Comparison of ENCODE assay signal across 10 cellular contexts in the genomic region with DNA sequence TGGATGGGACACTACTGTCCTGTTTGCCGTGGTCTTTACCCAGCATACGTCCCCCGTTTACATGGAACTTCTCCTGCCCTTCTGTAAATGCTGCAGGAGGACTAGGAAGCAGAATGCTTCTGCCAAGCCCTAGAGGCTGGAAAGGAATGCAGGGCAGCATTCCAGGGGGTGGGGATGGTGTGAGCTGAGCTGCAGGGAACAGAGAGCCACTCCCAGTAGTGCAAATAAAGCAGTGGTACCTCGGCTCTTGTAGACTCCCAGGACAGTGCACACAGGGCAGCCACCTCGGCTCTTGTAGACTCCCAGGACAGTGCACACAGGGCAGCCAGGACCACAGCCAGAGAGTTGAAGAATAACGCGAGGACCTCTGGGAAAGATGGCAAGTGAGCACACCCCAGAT. TPM values are rescaled to one million over a fixed set of nuclear protein-coding genes. Genes with fewer than 3 reads are reported as not detected.
DNase-seq lines count a peak whose midpoint lies in the region; ATAC-seq and TF ChIP-seq lines count a peak whose summit lies in the region.
"Had no signal": no experiment of that assay in that cellular context is flagged by ENCODE, and none has a peak within 500 bp of the region (broad histone marks: within the 10 kb centered on the region; RNA-seq: fewer than 3 reads in every experiment).

No MANE protein-coding gene starts in this region.

- no peak for TF ChIP-seq CTCF in AG09319 (IDR thresholded peaks at IDR 0.05; ENCODE audit: low read depth, low read length)
- TF ChIP-seq CTCF in fibroblast of lung (conservative IDR thresholded peaks at IDR 0.05 in 1 of 2, IDR thresholded peaks at IDR 0.05 in 1 of 2; ENCODE audit: low read depth in 1 of 2, low read length in 2 of 2), result no peak

- H2AFZ ChIP-seq in fibroblast of lung (ENCODE audit: low read length), result peak overlapping the region; percentile 6

- H4K20me1 ChIP-seq in fibroblast of lung (ENCODE audit: control insufficient read depth, extremely low read depth, insufficient read depth, low read length), result no peaks in the 10 kb centered on the region

- DNase-seq in AG09319 (ENCODE audit: extremely low read depth, low read depth), result peak; percentile 35
- peak; percentile 89 for DNase-seq in NT2/D1 (ENCODE audit: low read depth, low spot score)
- DNase-seq in fibroblast of lung (ENCODE audit: low read depth in 2 of 2), result peak; percentile 73 to 84
- DNase-seq in mucosa of gallbladder (ENCODE audit: low spot score), result peak; percentile 92
- DNase-seq in DMS53 (lab: John Stamatoyannopoulos, UW), result no peak
- DNase-seq in NCI-H1436 treated with DMSO at 0.1 percent for 48 hours (lab: John Stamatoyannopoulos, UW), result no peak
- DNase-seq in superior temporal gyrus (ENCODE audit: extremely low spot score), result no peak
- DNase-seq: DND-41 had no signal

- H3K27me3 ChIP-seq in NT2/D1 (ENCODE audit: insufficient read depth, insufficient read length) (no peaks in the 10 kb centered on the region), fibroblast of lung (ENCODE audit: control insufficient read depth, insufficient read depth, low read length) (peaks cover 3% of the 10 kb centered on the region)
- H3K27me3 ChIP-seq: gastrocnemius medialis had no signal

- no peak overlapping the region for H3K27ac ChIP-seq in fibroblast of lung (ENCODE audit: insufficient read depth, low read length)
- H3K27ac ChIP-seq: gastrocnemius medialis had no signal

- H3K4me3 ChIP-seq in NT2/D1 (ENCODE audit: insufficient read length, low read depth) (no peak overlapping the region), fibroblast of lung (replicated peaks in 1 of 4; ENCODE audit: control extremely low read depth in 1 of 4, insufficient read depth in 1 of 4, low read depth in 3 of 4, low read length in 4 of 4) (peak overlapping the region in 1 of 4 experiments; percentile 15)
- H3K4me3 ChIP-seq: gastrocnemius medialis had no signal

- H3K4me1 ChIP-seq in NT2/D1 (ENCODE audit: insufficient read depth, insufficient read length), result peaks cover 16% of the 10 kb centered on the region
- H3K4me1 ChIP-seq in fibroblast of lung (ENCODE audit: control insufficient read depth, extremely low read depth, insufficient read depth, low read length), result no peaks in the 10 kb centered on the region

- no peak for ATAC-seq in GM21526 (IDR thresholded peaks at IDR 0.05; ENCODE audit: low FRiP score, unreplicated experiment)
- ATAC-seq: gastrocnemius medialis had no signal

- peaks cover 12% of the 10 kb centered on the region for H3K36me3 ChIP-seq in NT2/D1 (ENCODE audit: insufficient read depth, insufficient read length, low read length)
- H3K36me3 ChIP-seq in fibroblast of lung (ENCODE audit: control insufficient read depth, insufficient read depth, low read length), result no peaks in the 10 kb centered on the region

- H3K9ac ChIP-seq in NT2/D1 (ENCODE audit: insufficient read length, low read depth), result peak overlapping the region; percentile 37
- no peak overlapping the region for H3K9ac ChIP-seq in fibroblast of lung (ENCODE audit: insufficient read depth, low read length)

- H3K4me2 ChIP-seq in fibroblast of lung (ENCODE audit: extremely low read depth, insufficient read depth, low read length), result peak overlapping the region; percentile 46

- no peaks in the 10 kb centered on the region for H3K9me3 ChIP-seq in NT2/D1 (ENCODE audit: insufficient read depth, low read length)
- H3K9me3 ChIP-seq in fibroblast of lung (ENCODE audit: control insufficient read depth, insufficient read depth, low read depth, low read length), result no peaks in the 10 kb centered on the region
- H3K9me3 ChIP-seq: gastrocnemius medialis had no signal

- H3K79me2 ChIP-seq in fibroblast of lung (ENCODE audit: control insufficient read depth, insufficient read depth, low read length), result no peaks in the 10 kb centered on the region

RNA-seq across cellular contexts. Expression of gene PTPRU, which starts 35.4 kb away (rescaled TPM):
- total RNA-seq in fibroblast of lung, result 25.8 and 27.0 TPM in 2 replicates
- 0.58 and 1.4 TPM in 2 replicates for polyA plus RNA-seq in fibroblast of lung
- 1.5 and 3.1 TPM in 2 replicates for polyA plus RNA-seq in fibroblast of lung (2012)
- polyA minus RNA-seq in fibroblast of lung (ENCODE audit: low replicate concordance), result 2.6 and 17.7 TPM in 2 replicates
- total RNA-seq in mucosa of gallbladder, result 17.7 TPM

RNA-seq across cellular contexts. Expression of gene MECR, which starts 41.0 kb away (rescaled TPM):
- total RNA-seq in fibroblast of lung, result 16.9 and 17.5 TPM in 2 replicates
- polyA plus RNA-seq in fibroblast of lung, result 19.8 and 21.0 TPM in 2 replicates
- 30.5 and 31.6 TPM in 2 replicates for polyA plus RNA-seq in fibroblast of lung (2012)
- polyA minus RNA-seq in fibroblast of lung (ENCODE audit: low replicate concordance), result 25.3 and 62.5 TPM in 2 replicates
- total RNA-seq in mucosa of gallbladder, result 17.4 TPM

Comparison
In these comparisons a context has a peak if more than half of its experiments do, and no peak if none do; other contexts are left out.
1. DNase-seq: peak in AG09319 (single experiment), NT2/D1 (single experiment), fibroblast of lung (2 of 2) and mucosa of gallbladder (single experiment); none in DMS53 (single experiment), NCI-H1436 treated with DMSO at 0.1 percent for 48 hours (single experiment) and superior temporal gyrus (single experiment).